13 cellular contexts compared by ENCODE assay signal in genomic region chr2:98759827-98760625, GRCh38.
DNase-seq lines count a peak whose midpoint lies in the region; ATAC-seq and TF ChIP-seq lines count a peak whose summit lies in the region.
"Had no signal": no experiment of that assay in that cellular context is flagged by ENCODE, and none has a peak within 500 bp of the region (broad histone marks: within the 10 kb centered on the region; RNA-seq: fewer than 3 reads in every experiment).

No MANE protein-coding gene starts in this region.

- H2AFZ ChIP-seq in SU-DHL-6 (ENCODE audit: low read depth, low read length, severe bottlenecking), result no peak overlapping the region

- no peak overlapping the region for H3K4me3 Mint-ChIP-seq in stimulated activated naive CD8-positive, alpha-beta T cell treated with anti-CD3 and anti-CD28 coated beads, Interleukin-15, Interleukin-2, amounts not matched to agents 100 ng/mL and 50 ng/mL, for 24 hours
- H3K4me3 Mint-ChIP-seq in effector memory CD8-positive, alpha-beta T cell, result peak overlapping the region; percentile 64 to 82

- no peak for TF ChIP-seq CTCF in SU-DHL-6 (IDR thresholded peaks at IDR 0.05; ENCODE audit: insufficient read depth, low read length, poor library complexity, severe bottlenecking)

- no peaks in the 10 kb centered on the region for H3K9me3 Mint-ChIP-seq in stimulated activated naive CD8-positive, alpha-beta T cell treated with anti-CD3 and anti-CD28 coated beads, Interleukin-15, Interleukin-2, amounts not matched to agents 100 ng/mL and 50 ng/mL, for 24 hours
- H3K9me3 Mint-ChIP-seq in effector memory CD8-positive, alpha-beta T cell, result no peaks in the 10 kb centered on the region

- H3K4me1 Mint-ChIP-seq in stimulated activated naive CD8-positive, alpha-beta T cell treated with anti-CD3 and anti-CD28 coated beads, Interleukin-15, Interleukin-2, amounts not matched to agents 100 ng/mL and 50 ng/mL, for 24 hours (ENCODE audit: low read depth), result peaks cover 62% of the 10 kb centered on the region
- peaks cover 35 to 50% of the 10 kb centered on the region in 2 donors for H3K4me1 Mint-ChIP-seq in effector memory CD8-positive, alpha-beta T cell (ENCODE audit: low read depth in 2 of 2)

- H3F3A ChIP-seq in SU-DHL-6 (ENCODE audit: insufficient read depth), result peaks cover 15% of the 10 kb centered on the region

- H3K79me2 ChIP-seq in SU-DHL-6 (ENCODE audit: insufficient read depth, low read length), result no peaks in the 10 kb centered on the region

- no peak overlapping the region for H3K4me3 ChIP-seq in SU-DHL-6 (ENCODE audit: insufficient read depth, low read length, poor library complexity, severe bottlenecking)

- DNase-seq in stimulated activated naive CD8-positive, alpha-beta T cell treated with anti-CD3 and anti-CD28 coated beads, Interleukin-15, Interleukin-2, amounts not matched to agents 100 U/mL and 50 U/mL, for 24 hours, result no peak
- no peak for DNase-seq in effector memory CD8-positive, alpha-beta T cell
- DNase-seq in substantia nigra (lab: John Stamatoyannopoulos, UW) (no peak), activated gamma-delta T cell (lab: John Stamatoyannopoulos, UW) (no peak), DMS53 (lab: John Stamatoyannopoulos, UW) (no peak)
- DNase-seq: dermis blood vessel endothelial cell, kidney glomerular epithelial cell, NCI-H1092, SHP77 had no signal

- no peak overlapping the region for H3K9ac ChIP-seq in SU-DHL-6 (ENCODE audit: low read length)

- H3K4me2 ChIP-seq in SU-DHL-6 (ENCODE audit: low read depth, low read length, poor library complexity, severe bottlenecking), result peak overlapping the region; percentile 51

- no peaks in the 10 kb centered on the region for H4K20me1 ChIP-seq in SU-DHL-6 (ENCODE audit: low read depth, low read length)

- H3K27ac ChIP-seq in SU-DHL-6 (ENCODE audit: low read depth, low read length), result peak overlapping the region; percentile 53
- no peak overlapping the region for H3K27ac ChIP-seq in substantia nigra (ENCODE audit: low read depth, low read length, poor library complexity, severe bottlenecking)
- H3K27ac ChIP-seq: C4-2B had no signal

- no peaks in the 10 kb centered on the region for H3K9me3 ChIP-seq in SU-DHL-6 (ENCODE audit: insufficient read depth, low read length)

- H3K36me3 ChIP-seq in SU-DHL-6 (ENCODE audit: low read length), result no peaks in the 10 kb centered on the region

- peak overlapping the region; percentile 42 for H3K27ac Mint-ChIP-seq in stimulated activated naive CD8-positive, alpha-beta T cell treated with anti-CD3 and anti-CD28 coated beads, Interleukin-15, Interleukin-2, amounts not matched to agents 100 ng/mL and 50 ng/mL, for 24 hours
- peak overlapping the region; percentile 91 to 96 for H3K27ac Mint-ChIP-seq in effector memory CD8-positive, alpha-beta T cell

- no peaks in the 10 kb centered on the region for H3K27me3 Mint-ChIP-seq in stimulated activated naive CD8-positive, alpha-beta T cell treated with anti-CD3 and anti-CD28 coated beads, Interleukin-15, Interleukin-2, amounts not matched to agents 100 ng/mL and 50 ng/mL, for 24 hours
- no peaks in the 10 kb centered on the region for H3K27me3 Mint-ChIP-seq in effector memory CD8-positive, alpha-beta T cell

- no peaks in the 10 kb centered on the region for H3K27me3 ChIP-seq in SU-DHL-6 (ENCODE audit: low read length)

- no peaks in the 10 kb centered on the region for H3K36me3 Mint-ChIP-seq in stimulated activated naive CD8-positive, alpha-beta T cell treated with anti-CD3 and anti-CD28 coated beads, Interleukin-15, Interleukin-2, amounts not matched to agents 100 ng/mL and 50 ng/mL, for 24 hours (ENCODE audit: low read depth)
- H3K36me3 Mint-ChIP-seq in effector memory CD8-positive, alpha-beta T cell (ENCODE audit: insufficient read depth), result peaks cover 5% of the 10 kb centered on the region

- no peaks in the 10 kb centered on the region for H3K9me2 ChIP-seq in SU-DHL-6 (replicated peaks; ENCODE audit: insufficient read depth, low read length)

- ATAC-seq in stimulated activated naive CD8-positive, alpha-beta T cell treated with anti-CD3 and anti-CD28 coated beads, Interleukin-15, Interleukin-2, amounts not matched to agents 100 U/mL and 50 U/mL, for 24 hours, result no peak
- ATAC-seq in effector memory CD8-positive, alpha-beta T cell (replicated peaks), result no peak
- ATAC-seq in GM19324 (IDR thresholded peaks at IDR 0.05; ENCODE audit: low FRiP score, unreplicated experiment), result no peak
